8 cellular contexts compared by ENCODE assay signal in the genomic region with DNA sequence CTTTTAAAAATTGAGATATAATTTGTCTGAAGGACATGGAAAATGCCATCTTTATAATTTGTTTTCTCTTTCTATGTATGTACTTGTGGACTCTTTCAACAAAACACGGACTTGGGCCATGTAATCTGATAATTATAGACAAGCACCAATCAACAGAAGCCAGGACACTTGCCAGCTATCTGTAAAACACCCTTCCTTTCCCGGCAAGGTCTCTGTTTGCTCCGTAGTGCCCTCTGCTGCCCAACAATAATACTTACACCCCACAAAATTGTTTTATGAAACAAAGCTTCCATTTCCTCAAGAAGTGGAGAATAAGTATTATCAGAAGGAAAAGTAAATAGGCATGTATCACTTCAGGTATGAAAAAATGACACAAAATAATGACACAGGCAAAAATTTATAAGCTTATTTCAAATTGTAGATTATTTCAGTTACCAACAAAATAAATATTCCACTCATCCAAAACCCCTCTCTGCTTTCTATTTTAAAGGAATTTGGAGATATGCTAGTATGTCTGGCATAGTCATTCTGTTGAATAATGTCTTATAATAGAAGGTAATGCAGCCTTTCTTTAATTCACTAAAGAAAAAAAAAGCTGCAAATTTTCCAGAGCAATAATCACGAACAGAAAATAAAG. TPM values are rescaled to one million over a fixed set of nuclear protein-coding genes. Genes with fewer than 3 reads are reported as not detected.
DNase-seq lines count a peak whose midpoint lies in the region; ATAC-seq and TF ChIP-seq lines count a peak whose summit lies in the region.

No MANE protein-coding gene starts in this region.

- ATAC-seq in GM18861 (IDR thresholded peaks at IDR 0.05; ENCODE audit: unreplicated experiment) (peak; percentile 67), mucosa of descending colon (peak; percentile 99)

- peak; percentile 27 for TF ChIP-seq CTCF in mucosa of descending colon (IDR thresholded peaks at IDR 0.05)

- H3K36me3 ChIP-seq in effector memory CD4-positive, alpha-beta T cell (ENCODE audit: control insufficient read depth, insufficient read depth, low read length), result no peaks in the 10 kb centered on the region
- no peaks in the 10 kb centered on the region for H3K36me3 ChIP-seq in mucosa of descending colon (ENCODE audit: low read depth)

- H3K4me1 ChIP-seq in effector memory CD4-positive, alpha-beta T cell (ENCODE audit: control insufficient read depth, insufficient read depth, low read length, poor library complexity, severe bottlenecking), result no peaks in the 10 kb centered on the region
- no peaks in the 10 kb centered on the region for H3K4me1 ChIP-seq in mucosa of descending colon (ENCODE audit: low read depth)

- peak; percentile 57 for DNase-seq in ACHN
- DNase-seq in HK-2 (ENCODE audit: unreplicated experiment), result peak; percentile 45
- peak; percentile 82 for DNase-seq in NCI-H82 treated with DMSO at 0.1 percent for 48 hours (lab: John Stamatoyannopoulos, UW; ENCODE audit: unreplicated experiment)
- peak; percentile 58 to 66 for DNase-seq in activated CD4-positive, alpha-beta T cell treated with anti-CD3 and anti-CD28 coated beads, Interleukin-2, amount 50 U/mL, for 48 hours
- DNase-seq in effector memory CD4-positive, alpha-beta T cell, result peak; percentile 3 to 24 (median 5)
- DNase-seq in mucosa of descending colon, result peak in 2 of 3 donors; percentile 64 to 78
- peak; percentile 32 for DNase-seq in stimulated activated naive CD4-positive, alpha-beta T cell treated with Interleukin-2 at 50 U/mL for 16 hours (lab: John Stamatoyannopoulos, UW)

- intact Hi-C loops in mucosa of descending colon (cut with DNase I, micrococcal nuclease), result loop anchor here in 1 of 2 donors (5.0 kb wide), 1 partner anchor 325 kb away; no protein-coding TSS in a partner anchor

- H3K27me3 ChIP-seq in effector memory CD4-positive, alpha-beta T cell (replicated peaks; ENCODE audit: control insufficient read depth, insufficient read depth, low read length, poor library complexity, severe bottlenecking), result no peaks in the 10 kb centered on the region

- no peak overlapping the region for H3K4me3 ChIP-seq in effector memory CD4-positive, alpha-beta T cell (ENCODE audit: insufficient read depth, low read depth, low read length, poor library complexity, severe bottlenecking)
- H3K4me3 ChIP-seq in mucosa of descending colon, result no peak overlapping the region

- in situ Hi-C loops in ACHN (cut with HindIII; ENCODE audit: low pct_ligation_motif_present, low pct_unique_long_range_greater_than_20kb, low sequenced_read_pairs), result no loop called here

- no peaks in the 10 kb centered on the region for H3K9me3 ChIP-seq in effector memory CD4-positive, alpha-beta T cell (ENCODE audit: control insufficient read depth, low read length)
- H3K9me3 ChIP-seq in mucosa of descending colon, result no peaks in the 10 kb centered on the region

- no peak overlapping the region for H3K27ac ChIP-seq in effector memory CD4-positive, alpha-beta T cell (ENCODE audit: insufficient read depth, low read length, poor library complexity, severe bottlenecking)

RNA-seq across cellular contexts. Expression of a gene that starts 32.8 kb away (rescaled TPM):
- under 1 TPM; 0.28 to 0.46 (median 0.46) TPM for total RNA-seq in mucosa of descending colon

Comparison
In these comparisons a context has a peak if more than half of its experiments do, and no peak if none do; other contexts are left out.
1. DNase-seq: peak in every context shown above with its lines; median percentile 82 in NCI-H82 treated with DMSO at 0.1 percent for 48 hours; 71 in mucosa of descending colon; 62 in activated CD4-positive, alpha-beta T cell treated with anti-CD3 and anti-CD28 coated beads, Interleukin-2, amount 50 U/mL, for 48 hours; 57 in ACHN; 45 in HK-2; 32 in stimulated activated naive CD4-positive, alpha-beta T cell treated with Interleukin-2 at 50 U/mL for 16 hours; 5 in effector memory CD4-positive, alpha-beta T cell.